25 cellular contexts compared by ENCODE assay signal in genomic region chr18:4549164-4549920, GRCh38.
"Had no signal": no experiment of that assay in that cellular context is flagged by ENCODE, and none has a peak within 500 bp of the region (broad histone marks: within the 10 kb centered on the region; RNA-seq: fewer than 3 reads in every experiment).

No MANE protein-coding gene starts in this region.

- H3K4me1 Mint-ChIP-seq: naive B cell, nephron had no signal

- H2AFZ ChIP-seq: hepatocyte had no signal

- H3K79me2 ChIP-seq: hepatocyte had no signal

- FAIRE-seq: colon, pancreas had no signal

- H3K9me3 Mint-ChIP-seq: nephron, type B pancreatic cell had no signal

- H3K27me3 ChIP-seq: esophagus muscularis mucosa, gastroesophageal sphincter, hepatocyte, pancreas, suprapubic skin, thyroid gland, uterus had no signal

- ATAC-seq: effector memory CD8-positive, alpha-beta T cell; gastroesophageal sphincter; left colon; left ventricle myocardium superior; pancreas; psoas muscle; sciatic nerve had no signal

- DNase-seq: effector memory CD8-positive, alpha-beta T cell; foreskin fibroblast; left colon; left ventricle myocardium superior; mesenchymal stem cell; naive B cell; occipital lobe; pancreas; psoas muscle; retina; stimulated activated CD4-positive, alpha-beta T cell treated with anti-CD3 and anti-CD28 coated beads, Interleukin-12 subunit alpha, Interleukin-12 subunit beta, amount 100 ng/mL, for 4 hours; stimulated activated naive CD4-positive, alpha-beta T cell treated with Interleukin-2 at 50 U/mL for 16 hours; thyroid gland; uterus had no signal

- H3K27ac ChIP-seq: epithelial cell of prostate, esophagus muscularis mucosa, gastroesophageal sphincter, hepatocyte, pancreas, psoas muscle, suprapubic skin, thyroid gland, uterus had no signal

- H3K36me3 ChIP-seq: esophagus muscularis mucosa, gastroesophageal sphincter, pancreas, suprapubic skin, thyroid gland, uterus had no signal

- H3K4me2 ChIP-seq: hepatocyte had no signal

- H3K4me1 ChIP-seq: esophagus muscularis mucosa, gastroesophageal sphincter, pancreas, psoas muscle, suprapubic skin, thyroid gland, uterus had no signal

- H3K4me3 ChIP-seq: esophagus muscularis mucosa, gastroesophageal sphincter, hepatocyte, lung, pancreas, psoas muscle, suprapubic skin, thyroid gland, uterus had no signal

- H3K4me3 Mint-ChIP-seq: dendritic cell treated with granulocyte-macrophage colony-stimulating factor and Interleukin-4, amounts not matched to agents 40 ng/mL and 50 ng/mL, for 4 days; effector memory CD8-positive, alpha-beta T cell; naive B cell; nephron; type B pancreatic cell had no signal

- H3K9me3 ChIP-seq: esophagus muscularis mucosa, gastroesophageal sphincter, pancreas, psoas muscle, suprapubic skin, thyroid gland, uterus had no signal

- H3K27me3 Mint-ChIP-seq: dendritic cell treated with granulocyte-macrophage colony-stimulating factor and Interleukin-4, amounts not matched to agents 40 ng/mL and 50 ng/mL, for 4 days; effector memory CD8-positive, alpha-beta T cell; naive B cell; type B pancreatic cell had no signal

- H3K27ac Mint-ChIP-seq: dendritic cell treated with granulocyte-macrophage colony-stimulating factor and Interleukin-4, amounts not matched to agents 40 ng/mL and 50 ng/mL, for 4 days; effector memory CD8-positive, alpha-beta T cell; naive B cell; nephron; type B pancreatic cell had no signal

- H3K36me3 Mint-ChIP-seq: naive B cell, type B pancreatic cell had no signal
